ENCODE assay signal across 8 cellular contexts in the genomic region with DNA sequence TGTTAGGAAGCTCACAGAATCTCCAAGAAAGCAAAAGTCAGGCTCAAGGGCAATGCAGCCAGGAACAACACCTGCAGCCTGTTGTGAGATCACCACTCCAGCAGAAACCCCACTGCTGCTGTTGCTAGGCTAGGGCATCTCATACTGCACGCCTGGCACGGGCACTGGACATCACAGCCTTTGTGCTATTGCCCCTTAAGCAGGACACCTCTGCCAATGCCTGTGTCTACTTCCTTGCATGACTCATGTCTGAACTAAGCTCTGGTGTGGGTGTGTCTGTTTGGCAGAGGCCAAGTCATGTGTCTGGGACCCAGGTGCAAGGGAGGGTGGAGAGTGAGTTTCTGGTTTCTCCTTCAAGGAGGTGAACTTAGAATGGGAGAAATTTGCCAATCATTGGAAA. TPM values are rescaled to one million over a fixed set of nuclear protein-coding genes. Genes with fewer than 3 reads are reported as not detected.
DNase-seq lines count a peak whose midpoint lies in the region; ATAC-seq and TF ChIP-seq lines count a peak whose summit lies in the region.

No MANE protein-coding gene starts in this region.

- no peak for TF ChIP-seq CTCF in esophagus muscularis mucosa (IDR thresholded peaks at IDR 0.05)
- TF ChIP-seq CTCF in psoas muscle (IDR thresholded peaks at IDR 0.05), result no peak

- H3K9me3 ChIP-seq in esophagus muscularis mucosa (no peaks in the 10 kb centered on the region), psoas muscle (no peaks in the 10 kb centered on the region)

- WGBS in esophagus muscularis mucosa, result no CpG with 5 or more reads among the region's 2 CpGs
- WGBS in psoas muscle, 3 donors, result 32 to 44% (median 43%) methylated on average over 2 of the region's 2 CpGs

- H3K27me3 ChIP-seq in esophagus muscularis mucosa, result no peaks in the 10 kb centered on the region
- H3K27me3 ChIP-seq in psoas muscle (ENCODE audit: insufficient read depth in 3 of 3, low read length in 2 of 3), result no peaks in the 10 kb centered on the region

- intact Hi-C loops in Right ventricle myocardium inferior (cut with DNase I) (no loop called here), cardiac septum (cut with DNase I) (no loop called here), esophagus muscularis mucosa (cut with DNase I) (no loop called here), psoas muscle (cut with DNase I) (no loop called here)

- H3K36me3 ChIP-seq in esophagus muscularis mucosa (no peaks in the 10 kb centered on the region), psoas muscle (ENCODE audit: insufficient read depth in 1 of 2, low read depth in 1 of 2) (no peaks in the 10 kb centered on the region)

- no peak for TF ChIP-seq POLR2A in esophagus muscularis mucosa (IDR thresholded peaks at IDR 0.05; ENCODE audit: low read depth)

- H3K4me1 ChIP-seq in esophagus muscularis mucosa (peaks cover 8 to 31% (median 20%) of the 10 kb centered on the region in 4 donors), psoas muscle (no peaks in the 10 kb centered on the region)

- H3K27ac ChIP-seq in esophagus muscularis mucosa (replicated peaks in 1 of 4) (peak overlapping the region in 3 of 4 donors; percentile 16 to 27 (median 20)), psoas muscle (no peak overlapping the region)

- H3K4me3 ChIP-seq in esophagus muscularis mucosa, result no peak overlapping the region
- H3K4me3 ChIP-seq in psoas muscle, result no peak overlapping the region

- DNase-seq in Right ventricle myocardium inferior (ENCODE audit: missing footprints) (no peak), cardiac septum (ENCODE audit: low spot score) (no peak), NCI-H1092 treated with DMSO at 0.1 percent for 48 hours (lab: John Stamatoyannopoulos, UW) (peak; percentile 27), esophagus muscularis mucosa (ENCODE audit: extremely low spot score) (no peak), psoas muscle (peak; percentile 36 to 58), NCI-H526 (lab: John Stamatoyannopoulos, UW) (no peak)
- DNase-seq in activated CD4-positive, alpha-beta T cell treated with anti-CD3 and anti-CD28 coated beads, Interleukin-2, amount 50 U/mL, for 4 hours, result peak; percentile 39 to 46

- peak; percentile 72 for ATAC-seq in Right ventricle myocardium inferior
- peak; percentile 90 for ATAC-seq in HG02798 (IDR thresholded peaks at IDR 0.05; ENCODE audit: poor library complexity, unreplicated experiment)
- peak; percentile 73 to 89 (median 81) for ATAC-seq in psoas muscle

- no peak for TF ChIP-seq EP300 in esophagus muscularis mucosa (IDR thresholded peaks at IDR 0.05)

RNA-seq across cellular contexts. Expression of gene DDX47, which starts 10.0 kb away (rescaled TPM):
- 26.5 TPM for total RNA-seq in Right ventricle myocardium inferior
- 25.5 TPM for total RNA-seq in cardiac septum
- total RNA-seq in esophagus muscularis mucosa, result 10 to 100 TPM; 37.1 to 67.1 (median 53.9) TPM
- total RNA-seq in psoas muscle, result 10 to 100 TPM; 39.6 to 51.4 (median 45.7) TPM
- 10 to 100 TPM; 44.5 to 69.5 (median 65.4) TPM for polyA plus RNA-seq in psoas muscle

RNA-seq across cellular contexts. Expression of gene APOLD1, which starts 17.7 kb away (rescaled TPM):
- 19.7 TPM for total RNA-seq in Right ventricle myocardium inferior
- total RNA-seq in cardiac septum, result 13.0 TPM
- 10 to 100 TPM; 13.3 to 49.4 (median 37.1) TPM for total RNA-seq in esophagus muscularis mucosa
- 10 to 100 TPM in 3 of 4 donors, 1 to 10 TPM in 1; 6.1 to 22.6 (median 15.3) TPM for total RNA-seq in psoas muscle
- polyA plus RNA-seq in psoas muscle, result 10 to 100 TPM; 13.9 to 19.8 (median 17.0) TPM

Comparison
In these comparisons a context has a peak if more than half of its experiments do, and no peak if none do; other contexts are left out.
1. DNase-seq: peak in NCI-H1092 treated with DMSO at 0.1 percent for 48 hours (single experiment), activated CD4-positive, alpha-beta T cell treated with anti-CD3 and anti-CD28 coated beads, Interleukin-2, amount 50 U/mL, for 4 hours (2 of 2) and psoas muscle (2 of 2); none in Right ventricle myocardium inferior (single experiment), cardiac septum (single experiment), esophagus muscularis mucosa (single experiment) and NCI-H526 (0 of 2).
2. Peak in every context shown above with its lines, with median percentiles within 50 percentile points of each other: ATAC-seq.